In genomic region chr13:44223785-44224432, GRCh38 we compare ENCODE assay signal across 17 cellular contexts.
DNase-seq lines count a peak whose midpoint lies in the region; ATAC-seq, FAIRE-seq and TF ChIP-seq lines count a peak whose summit lies in the region.
"Had no signal": no experiment of that assay in that cellular context is flagged by ENCODE, and none has a peak within 500 bp of the region (broad histone marks: within the 10 kb centered on the region; RNA-seq: fewer than 3 reads in every experiment).

No MANE protein-coding gene starts in this region.

- FAIRE-seq in RCC 7860 (lab: Jason Lieb, UNC) = no peak
- FAIRE-seq: islet of Langerhans had no signal

- H3K9ac ChIP-seq in mammary epithelial cell (ENCODE audit: insufficient read depth, low read length) (no peak overlapping the region), rectal smooth muscle tissue (ENCODE audit: low read length) (no peak overlapping the region)

- H2AFZ ChIP-seq in mammary epithelial cell (ENCODE audit: low read depth, low read length) = no peak overlapping the region

- H3K4me2 ChIP-seq in mammary epithelial cell (ENCODE audit: insufficient read depth, low read depth, low read length) = no peak overlapping the region

- H3K9me3 ChIP-seq in breast epithelium (no peaks in the 10 kb centered on the region), mammary epithelial cell (replicated peaks; ENCODE audit: insufficient read depth, low read length) (no peaks in the 10 kb centered on the region), upper lobe of left lung (no peaks in the 10 kb centered on the region)
- H3K9me3 ChIP-seq: mucosa of descending colon had no signal

- peak in 2 of 4 donors; percentile 31 to 88 for TF ChIP-seq EP300 in upper lobe of left lung (IDR thresholded peaks at IDR 0.05)

- in situ Hi-C loops in mammary epithelial cell (cut with MboI; ENCODE audit: low sequenced_read_pairs in 2 of 2) = no loop called here

- ATAC-seq in upper lobe of left lung (ENCODE audit: low FRiP score in 2 of 2) = peak; percentile 19 to 48

- 69% methylated on average over 2 of the region's 2 CpGs for WGBS in mammary epithelial cell (ENCODE audit: low coverage, missing lambda C conversion rate)
- 43 to 57% methylated on average over 2 of the region's 2 CpGs for WGBS in upper lobe of left lung, 2 donors

- no peaks in the 10 kb centered on the region for H4K20me1 ChIP-seq in mammary epithelial cell (ENCODE audit: insufficient read depth, low read length)

- no peaks in the 10 kb centered on the region for H3K79me2 ChIP-seq in mammary epithelial cell (ENCODE audit: insufficient read depth, low read length)

- H3K27me3 ChIP-seq in breast epithelium = no peaks in the 10 kb centered on the region
- no peaks in the 10 kb centered on the region for H3K27me3 ChIP-seq in mammary epithelial cell (ENCODE audit: insufficient read depth, low read length)
- H3K27me3 ChIP-seq in rectal smooth muscle tissue (ENCODE audit: control insufficient read depth, insufficient read depth, low read length) = no peaks in the 10 kb centered on the region
- no peaks in the 10 kb centered on the region for H3K27me3 ChIP-seq in upper lobe of left lung

- DNase-seq in breast epithelium (ENCODE audit: low spot score in 2 of 2) (no peak), mammary epithelial cell (no peak), fibroblast of villous mesenchyme (ENCODE audit: low read depth) (peak; percentile 86), upper lobe of left lung (no peak), DMS153 treated with DMSO at 0.1 percent for 48 hours (lab: John Stamatoyannopoulos, UW; ENCODE audit: unreplicated experiment) (no peak), NK-92 (lab: John Stamatoyannopoulos, UW; ENCODE audit: unreplicated experiment) (no peak), RCC 7860 (ENCODE audit: low spot score) (no peak)
- DNase-seq: activated CD4-positive, alpha-beta T cell treated with anti-CD3 and anti-CD28 coated beads, Interleukin-2, amount 50 U/mL, for 1 hour; activated naive CD8-positive, alpha-beta T cell treated with anti-CD3 and anti-CD28 coated beads for 36 hours; activated T-cell treated with anti-CD3 and anti-CD28 coated beads, Interleukin-2, amount 50 U/mL, for 1 hour; glutamatergic neuron; Kasumi-1; mucosa of descending colon; NCI-H1436; NCI-H510A had no signal

- H3K4me1 ChIP-seq in breast epithelium (no peaks in the 10 kb centered on the region), mammary epithelial cell (ENCODE audit: insufficient read depth, low read length) (no peaks in the 10 kb centered on the region), rectal smooth muscle tissue (ENCODE audit: control insufficient read depth, insufficient read depth, low read length) (peaks cover 37% of the 10 kb centered on the region), upper lobe of left lung (peaks cover 3 to 27% (median 20%) of the 10 kb centered on the region in 4 donors)

- TF ChIP-seq CTCF in breast epithelium (IDR thresholded peaks at IDR 0.05) = no peak
- TF ChIP-seq CTCF in mammary epithelial cell (conservative IDR thresholded peaks at IDR 0.05 in 1 of 2, IDR thresholded peaks at IDR 0.05 in 1 of 2; ENCODE audit: extremely low read depth in 1 of 2, insufficient read depth in 1 of 2, low read depth in 1 of 2, low read length in 2 of 2) = no peak
- TF ChIP-seq CTCF in fibroblast of villous mesenchyme (IDR thresholded peaks at IDR 0.05; ENCODE audit: insufficient read depth, low read depth, low read length) = no peak
- peak in 1 of 6 experiments; percentile 8 for TF ChIP-seq CTCF in upper lobe of left lung (IDR thresholded peaks at IDR 0.05)

- H3K27ac ChIP-seq in breast epithelium (peak overlapping the region; percentile 50 to 70), mammary epithelial cell (ENCODE audit: insufficient read depth, low read depth, low read length) (no peak overlapping the region), rectal smooth muscle tissue (ENCODE audit: low read depth, low read length) (peak overlapping the region; percentile 87), upper lobe of left lung (peak overlapping the region; percentile 54 to 75 (median 67))

- no TSS peak for BruUV-seq in mammary epithelial cell (replicated peaks; lab: Mats Ljungman, UMichigan)

- dilution Hi-C loops in mammary epithelial cell (cut with HindIII; ENCODE audit: low sequenced_read_pairs) = no loop called here

- CTCF ChIA-PET in mammary epithelial cell (lab: Charles Lee; ENCODE audit: low non-redundant PET) = no interaction called here

- intact Hi-C loops in breast epithelium (cut with DNase I; ENCODE audit: low total_unique reads) = no loop called here
- intact Hi-C loops in mammary epithelial cell (cut with micrococcal nuclease) = no loop called here

- TF ChIP-seq POLR2A in breast epithelium (IDR thresholded peaks at IDR 0.05) (no peak), upper lobe of left lung (IDR thresholded peaks at IDR 0.05) (no peak)

- H3K4me3 ChIP-seq in breast epithelium (no peak overlapping the region), mammary epithelial cell (replicated peaks in 1 of 3; ENCODE audit: insufficient read depth in 1 of 3, low read depth in 2 of 3, low read length in 3 of 3) (no peak overlapping the region), fibroblast of villous mesenchyme (ENCODE audit: low read depth, low read length) (no peak overlapping the region), rectal smooth muscle tissue (ENCODE audit: low read length) (no peak overlapping the region), upper lobe of left lung (no peak overlapping the region)
- H3K4me3 ChIP-seq: mucosa of descending colon had no signal

- H3K36me3 ChIP-seq in breast epithelium = no peaks in the 10 kb centered on the region
- H3K36me3 ChIP-seq in mammary epithelial cell (ENCODE audit: insufficient read depth, low read length) = no peaks in the 10 kb centered on the region
- H3K36me3 ChIP-seq in rectal smooth muscle tissue (ENCODE audit: control insufficient read depth, insufficient read depth, low read length) = no peaks in the 10 kb centered on the region
- no peaks in the 10 kb centered on the region for H3K36me3 ChIP-seq in upper lobe of left lung
